Comparison of ENCODE assay signal across 1 cellular context in the genomic region with DNA sequence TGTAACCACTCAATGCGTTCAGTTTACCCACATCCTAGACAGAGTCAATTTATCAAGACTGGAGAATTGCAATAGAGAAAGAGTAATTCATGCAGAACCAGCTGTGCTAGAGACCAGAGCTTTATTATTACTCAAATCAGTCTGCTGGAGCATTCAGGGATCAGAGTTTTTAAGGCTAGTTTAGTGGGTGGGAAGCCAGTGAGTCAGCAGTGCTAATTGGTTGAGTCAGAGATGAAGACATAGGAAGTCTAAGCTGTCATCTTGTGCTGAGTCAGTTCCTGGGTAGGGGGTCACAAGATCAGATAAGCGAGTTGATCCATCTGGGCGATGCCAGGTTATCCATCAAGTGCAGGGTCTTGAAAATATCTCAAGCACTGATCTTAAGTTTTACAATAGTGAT.
A peak's percentile ranks its signal among the peaks of the same experiment; 100 is the strongest.
TF ChIP-seq lines count a peak whose summit lies in the region.

No MANE protein-coding gene starts in this region.

TF ChIP-seq in SK-N-SH, 30 proteins besides CTCF, POLR2A, EP300 and RAD21 (continued from another document):
- TF ChIP-seq, protein P1, sequence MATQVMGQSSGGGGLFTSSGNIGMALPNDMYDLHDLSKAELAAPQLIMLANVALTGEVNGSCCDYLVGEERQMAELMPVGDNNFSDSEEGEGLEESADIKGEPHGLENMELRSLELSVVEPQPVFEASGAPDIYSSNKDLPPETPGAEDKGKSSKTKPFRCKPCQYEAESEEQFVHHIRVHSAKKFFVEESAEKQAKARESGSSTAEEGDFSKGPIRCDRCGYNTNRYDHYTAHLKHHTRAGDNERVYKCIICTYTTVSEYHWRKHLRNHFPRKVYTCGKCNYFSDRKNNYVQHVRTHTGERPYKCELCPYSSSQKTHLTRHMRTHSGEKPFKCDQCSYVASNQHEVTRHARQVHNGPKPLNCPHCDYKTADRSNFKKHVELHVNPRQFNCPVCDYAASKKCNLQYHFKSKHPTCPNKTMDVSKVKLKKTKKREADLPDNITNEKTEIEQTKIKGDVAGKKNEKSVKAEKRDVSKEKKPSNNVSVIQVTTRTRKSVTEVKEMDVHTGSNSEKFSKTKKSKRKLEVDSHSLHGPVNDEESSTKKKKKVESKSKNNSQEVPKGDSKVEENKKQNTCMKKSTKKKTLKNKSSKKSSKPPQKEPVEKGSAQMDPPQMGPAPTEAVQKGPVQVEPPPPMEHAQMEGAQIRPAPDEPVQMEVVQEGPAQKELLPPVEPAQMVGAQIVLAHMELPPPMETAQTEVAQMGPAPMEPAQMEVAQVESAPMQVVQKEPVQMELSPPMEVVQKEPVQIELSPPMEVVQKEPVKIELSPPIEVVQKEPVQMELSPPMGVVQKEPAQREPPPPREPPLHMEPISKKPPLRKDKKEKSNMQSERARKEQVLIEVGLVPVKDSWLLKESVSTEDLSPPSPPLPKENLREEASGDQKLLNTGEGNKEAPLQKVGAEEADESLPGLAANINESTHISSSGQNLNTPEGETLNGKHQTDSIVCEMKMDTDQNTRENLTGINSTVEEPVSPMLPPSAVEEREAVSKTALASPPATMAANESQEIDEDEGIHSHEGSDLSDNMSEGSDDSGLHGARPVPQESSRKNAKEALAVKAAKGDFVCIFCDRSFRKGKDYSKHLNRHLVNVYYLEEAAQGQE (IDR thresholded peaks at IDR 0.05; ENCODE audit: low read depth, low read length), result peak; percentile 68; the same call in 1 of the 2 replicates
- TF ChIP-seq RFX5 (IDR thresholded peaks at IDR 0.05; ENCODE audit: low read length) (no peak), POLR2AphosphoS5 (IDR thresholded peaks at IDR 0.05; ENCODE audit: low read depth, low read length) (0 out of 2 replicates have a peak, but pooled peaks have one; percentile 68), GATA2 (CRISPR knock-in tag; IDR thresholded peaks at IDR 0.05) (no peak), RCOR1 (IDR thresholded peaks at IDR 0.05; ENCODE audit: low read length) (no peak), YY1 (IDR thresholded peaks at IDR 0.05; ENCODE audit: low read depth) (no peak), PBX3 (IDR thresholded peaks at IDR 0.05) (peak; percentile 97), NRF1 (IDR thresholded peaks at IDR 0.05; ENCODE audit: low read depth, low read length) (no peak), JUND (IDR thresholded peaks at IDR 0.05) (peak; percentile 100), TCF12 (IDR thresholded peaks at IDR 0.05) (peak; percentile 98), IRF3 (IDR thresholded peaks at IDR 0.05; ENCODE audit: low read depth, low read length) (no peak), MEF2A (IDR thresholded peaks at IDR 0.05; ENCODE audit: borderline replicate concordance, low read depth) (peak; percentile 71; the same call in 1 of the 2 replicates)
- TF ChIP-seq, protein P2, sequence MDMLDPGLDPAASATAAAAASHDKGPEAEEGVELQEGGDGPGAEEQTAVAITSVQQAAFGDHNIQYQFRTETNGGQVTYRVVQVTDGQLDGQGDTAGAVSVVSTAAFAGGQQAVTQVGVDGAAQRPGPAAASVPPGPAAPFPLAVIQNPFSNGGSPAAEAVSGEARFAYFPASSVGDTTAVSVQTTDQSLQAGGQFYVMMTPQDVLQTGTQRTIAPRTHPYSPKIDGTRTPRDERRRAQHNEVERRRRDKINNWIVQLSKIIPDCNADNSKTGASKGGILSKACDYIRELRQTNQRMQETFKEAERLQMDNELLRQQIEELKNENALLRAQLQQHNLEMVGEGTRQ (IDR thresholded peaks at IDR 0.05; ENCODE audit: borderline replicate concordance, low read depth, low read length), result no peak
- TF ChIP-seq, protein P3, sequence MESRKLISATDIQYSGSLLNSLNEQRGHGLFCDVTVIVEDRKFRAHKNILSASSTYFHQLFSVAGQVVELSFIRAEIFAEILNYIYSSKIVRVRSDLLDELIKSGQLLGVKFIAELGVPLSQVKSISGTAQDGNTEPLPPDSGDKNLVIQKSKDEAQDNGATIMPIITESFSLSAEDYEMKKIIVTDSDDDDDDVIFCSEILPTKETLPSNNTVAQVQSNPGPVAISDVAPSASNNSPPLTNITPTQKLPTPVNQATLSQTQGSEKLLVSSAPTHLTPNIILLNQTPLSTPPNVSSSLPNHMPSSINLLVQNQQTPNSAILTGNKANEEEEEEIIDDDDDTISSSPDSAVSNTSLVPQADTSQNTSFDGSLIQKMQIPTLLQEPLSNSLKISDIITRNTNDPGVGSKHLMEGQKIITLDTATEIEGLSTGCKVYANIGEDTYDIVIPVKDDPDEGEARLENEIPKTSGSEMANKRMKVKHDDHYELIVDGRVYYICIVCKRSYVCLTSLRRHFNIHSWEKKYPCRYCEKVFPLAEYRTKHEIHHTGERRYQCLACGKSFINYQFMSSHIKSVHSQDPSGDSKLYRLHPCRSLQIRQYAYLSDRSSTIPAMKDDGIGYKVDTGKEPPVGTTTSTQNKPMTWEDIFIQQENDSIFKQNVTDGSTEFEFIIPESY (IDR thresholded peaks at IDR 0.05; ENCODE audit: borderline replicate concordance, low read depth), result peak; percentile 70; the same call in 1 of the 2 replicates
TF ChIP-seq in SK-N-SH: peak in this region for 15.
